ENCODE assay signal across 19 cellular contexts in genomic region chr2:2260691-2261268, GRCh38.
"Had no signal": no experiment of that assay in that cellular context is flagged by ENCODE, and none has a peak within 500 bp of the region (broad histone marks: within the 10 kb centered on the region; RNA-seq: fewer than 3 reads in every experiment).

No MANE protein-coding gene starts in this region.

- H3K4me3 ChIP-seq: heart left ventricle, mucosa of descending colon, pancreas, thoracic aorta, uterus had no signal

- DNase-seq: activated CD4-positive, alpha-beta T cell treated with anti-CD3 and anti-CD28 coated beads, Interleukin-2, amount 10 ng/mL, durations not matched to agents 7 days and 5 days; activated CD4-positive, CD25-positive, alpha-beta regulatory T cell; activated CD8-positive, alpha-beta memory T cell treated with anti-CD3 and anti-CD28 coated beads for 24 hours; activated gamma-delta T cell treated with Interleukin-2 at 50 U/mL for 16 hours; amniotic stem cell; central memory CD4-positive, alpha-beta T cell; effector CD8-positive, alpha-beta T cell; heart left ventricle; left colon; mucosa of descending colon; naive thymus-derived CD4-positive, alpha-beta T cell; pancreas; stimulated activated CD4-positive, alpha-beta T cell treated with anti-CD3 and anti-CD28 coated beads, Interleukin-12 subunit alpha, Interleukin-12 subunit beta, amount 100 ng/mL, for 4 hours; stimulated activated CD4-positive, alpha-beta T cell treated with anti-CD3 and anti-CD28 coated beads, Interleukin-2, amount 100 ng/mL, for 24 hours; uterus had no signal

- H3K4me3 Mint-ChIP-seq: activated CD4-positive, alpha-beta T cell treated with anti-CD3 and anti-CD28 coated beads, Interleukin-2, amount 10 ng/mL, durations not matched to agents 7 days and 5 days; activated naive CD8-positive, alpha-beta T cell; brain; naive thymus-derived CD4-positive, alpha-beta T cell; stimulated activated effector memory CD8-positive, alpha-beta T cell treated with anti-CD3 and anti-CD28 coated beads, Interleukin-12 subunit alpha, Interleukin-12 subunit beta, amount 100 ng/mL, for 72 hours had no signal

- H3K27ac ChIP-seq: heart left ventricle, pancreas, thoracic aorta, uterus had no signal

- H3K27me3 Mint-ChIP-seq: activated CD4-positive, alpha-beta T cell treated with anti-CD3 and anti-CD28 coated beads, Interleukin-2, amount 10 ng/mL, durations not matched to agents 7 days and 5 days; brain had no signal

- H3K36me3 ChIP-seq: heart left ventricle, pancreas, thoracic aorta, uterus had no signal

- H3K9me3 ChIP-seq: pancreas, uterus had no signal

- ATAC-seq: heart left ventricle; left colon; mucosa of descending colon; naive thymus-derived CD4-positive, alpha-beta T cell; stimulated activated effector memory CD8-positive, alpha-beta T cell treated with anti-CD3 and anti-CD28 coated beads, Interleukin-12 subunit alpha, Interleukin-12 subunit beta, amount 100 ng/mL, for 72 hours had no signal

- H3K27ac Mint-ChIP-seq: activated CD4-positive, alpha-beta T cell treated with anti-CD3 and anti-CD28 coated beads, Interleukin-2, amount 10 ng/mL, durations not matched to agents 7 days and 5 days; activated naive CD8-positive, alpha-beta T cell; naive thymus-derived CD4-positive, alpha-beta T cell; stimulated activated effector memory CD8-positive, alpha-beta T cell treated with anti-CD3 and anti-CD28 coated beads, Interleukin-12 subunit alpha, Interleukin-12 subunit beta, amount 100 ng/mL, for 72 hours had no signal

- H3K27me3 ChIP-seq: pancreas, uterus had no signal

- H3K4me1 Mint-ChIP-seq: activated CD4-positive, alpha-beta T cell treated with anti-CD3 and anti-CD28 coated beads, Interleukin-2, amount 10 ng/mL, durations not matched to agents 7 days and 5 days; naive thymus-derived CD4-positive, alpha-beta T cell; stimulated activated effector memory CD8-positive, alpha-beta T cell treated with anti-CD3 and anti-CD28 coated beads, Interleukin-12 subunit alpha, Interleukin-12 subunit beta, amount 100 ng/mL, for 72 hours had no signal

- H3K4me1 ChIP-seq: heart left ventricle, pancreas, uterus had no signal

- H3K36me3 Mint-ChIP-seq: activated naive CD8-positive, alpha-beta T cell; naive thymus-derived CD4-positive, alpha-beta T cell; stimulated activated effector memory CD8-positive, alpha-beta T cell treated with anti-CD3 and anti-CD28 coated beads, Interleukin-12 subunit alpha, Interleukin-12 subunit beta, amount 100 ng/mL, for 72 hours had no signal
